Comparison of ENCODE assay signal across 8 cellular contexts in the genomic region with DNA sequence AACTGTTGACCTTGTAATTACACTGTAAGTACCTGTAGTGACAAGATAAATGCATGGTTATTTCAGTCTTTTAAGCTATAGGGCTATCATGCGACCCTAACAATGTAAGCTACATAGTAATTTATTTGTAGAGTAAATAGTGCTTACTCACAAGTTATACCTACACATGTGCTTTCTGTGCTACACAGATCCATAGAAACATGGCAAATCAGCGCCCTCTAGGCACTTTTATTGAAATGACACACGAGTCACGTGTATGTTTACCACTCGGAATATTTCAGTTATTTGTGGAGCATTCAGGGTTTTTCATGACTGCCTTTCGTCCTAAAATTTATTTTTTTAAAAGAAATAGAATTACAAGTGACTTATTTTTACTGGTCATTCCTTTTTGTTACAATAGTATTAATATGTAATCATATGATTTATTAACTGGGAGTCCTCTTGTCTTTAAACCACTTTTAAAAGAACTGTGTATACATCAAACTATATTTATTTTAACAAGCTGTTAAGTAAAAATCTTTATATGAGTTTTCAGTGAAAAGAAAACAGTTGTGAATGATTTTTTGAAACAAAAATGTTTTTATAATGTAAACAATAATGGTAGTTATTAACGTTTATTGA.
DNase-seq lines count a peak whose midpoint lies in the region; ATAC-seq lines count a peak whose summit lies in the region.

No MANE protein-coding gene starts in this region.

- no peak overlapping the region for H3K4me2 ChIP-seq in mesenchymal stem cell (ENCODE audit: low read length, poor library complexity, severe bottlenecking)

- H3K4me1 ChIP-seq in mesenchymal stem cell (ENCODE audit: control insufficient read depth, insufficient read depth, low read depth, low read length) = no peaks in the 10 kb centered on the region

- H3K4ac ChIP-seq in mesenchymal stem cell (ENCODE audit: low read depth in 1 of 2, low read length in 2 of 2) = no peak overlapping the region

- H3K27ac Mint-ChIP-seq in activated naive CD4-positive, alpha-beta T cell treated with anti-CD3 and anti-CD28 coated beads for 36 hours = no peak overlapping the region

- no peak overlapping the region for H2BK5ac ChIP-seq in mesenchymal stem cell (ENCODE audit: low read depth, low read length, poor library complexity, severe bottlenecking)

- no peak overlapping the region for H3K23ac ChIP-seq in mesenchymal stem cell (ENCODE audit: low read length in 2 of 2)

- CTCF ChIA-PET in activated naive CD4-positive, alpha-beta T cell treated with anti-CD3 and anti-CD28 coated beads for 36 hours (lab: Charles Lee) = no interaction called here

- H3K14ac ChIP-seq in mesenchymal stem cell (ENCODE audit: low read length in 2 of 2) = no peak overlapping the region

- peak; percentile 86 for ATAC-seq in HG02973 (IDR thresholded peaks at IDR 0.05; ENCODE audit: unreplicated experiment)

- H3K4me1 Mint-ChIP-seq in activated naive CD4-positive, alpha-beta T cell treated with anti-CD3 and anti-CD28 coated beads for 36 hours (ENCODE audit: low read depth) = no peaks in the 10 kb centered on the region

- H3K4me3 ChIP-seq in mesenchymal stem cell (ENCODE audit: insufficient read depth in 1 of 2, low read depth in 1 of 2, low read length in 2 of 2) = no peak overlapping the region

- no peak overlapping the region for H2BK15ac ChIP-seq in mesenchymal stem cell (ENCODE audit: low read depth, poor library complexity, severe bottlenecking)

- intact Hi-C loops in activated naive CD4-positive, alpha-beta T cell treated with anti-CD3 and anti-CD28 coated beads for 36 hours (cut with micrococcal nuclease) = loop anchor here (1.0 kb wide), 1 partner anchor 1419 kb away; no protein-coding TSS in a partner anchor

- DNase-seq in activated naive CD4-positive, alpha-beta T cell treated with anti-CD3 and anti-CD28 coated beads for 36 hours = peak; percentile 42
- DNase-seq in activated naive CD4-positive, alpha-beta T cell (lab: John Stamatoyannopoulos, UW) = no peak
- DNase-seq in NCI-H69 (lab: John Stamatoyannopoulos, UW) (peak; percentile 97), cerebellar cortex (ENCODE audit: low spot score) (peak; percentile 75), mesenchymal stem cell (peak; percentile 58), dedifferentiated amniotic fluid mesenchymal stem cell (ENCODE audit: extremely low spot score) (no peak)
- no peak for DNase-seq in stimulated activated CD4-positive, alpha-beta T cell treated with anti-CD3 and anti-CD28 coated beads, Interleukin-4, amount 100 ng/mL, for 1 hour

- no peak overlapping the region for H3K27ac ChIP-seq in mesenchymal stem cell (ENCODE audit: low read length, poor library complexity, severe bottlenecking)

- peaks cover 5% of the 10 kb centered on the region for H3K9me3 Mint-ChIP-seq in activated naive CD4-positive, alpha-beta T cell treated with anti-CD3 and anti-CD28 coated beads for 36 hours

- H3K36me3 ChIP-seq in mesenchymal stem cell (ENCODE audit: control insufficient read depth in 1 of 2, insufficient read depth in 2 of 2, low read depth in 1 of 2, low read length in 2 of 2) = no peaks in the 10 kb centered on the region

- whole genome bisulfite sequencing in mesenchymal stem cell = 26% methylated on average over 3 of the region's 7 CpGs

- no peaks in the 10 kb centered on the region for H3K27me3 ChIP-seq in mesenchymal stem cell (ENCODE audit: control insufficient read depth in 1 of 2, insufficient read depth in 1 of 2, low read length in 2 of 2)

- H3K4me3 Mint-ChIP-seq in activated naive CD4-positive, alpha-beta T cell treated with anti-CD3 and anti-CD28 coated beads for 36 hours = no peak overlapping the region

- no peak overlapping the region for H4K8ac ChIP-seq in mesenchymal stem cell (ENCODE audit: low read length)

- no peak overlapping the region for H4K91ac ChIP-seq in mesenchymal stem cell (ENCODE audit: low read length)

- H3K18ac ChIP-seq in mesenchymal stem cell (ENCODE audit: low read depth in 1 of 2, low read length in 2 of 2) = no peak overlapping the region

- H2AFZ ChIP-seq in mesenchymal stem cell (ENCODE audit: low read depth, low read length) = no peak overlapping the region

- no peaks in the 10 kb centered on the region for H3K79me1 ChIP-seq in mesenchymal stem cell (replicated peaks; ENCODE audit: low read length, poor library complexity, severe bottlenecking)

- no peak overlapping the region for H3K9ac ChIP-seq in mesenchymal stem cell (ENCODE audit: low read length)

- no peak overlapping the region for H2BK120ac ChIP-seq in mesenchymal stem cell (ENCODE audit: low read depth, low read length)

- H2AK5ac ChIP-seq in mesenchymal stem cell (ENCODE audit: low read length, severe bottlenecking) = no peak overlapping the region

- no peaks in the 10 kb centered on the region for H3K9me3 ChIP-seq in mesenchymal stem cell (ENCODE audit: control insufficient read depth, low read length)

- no peak overlapping the region for H2BK12ac ChIP-seq in mesenchymal stem cell (ENCODE audit: low read length in 2 of 2)

- H3K36me3 Mint-ChIP-seq in activated naive CD4-positive, alpha-beta T cell treated with anti-CD3 and anti-CD28 coated beads for 36 hours (ENCODE audit: low read depth) = no peaks in the 10 kb centered on the region

- H3K27me3 Mint-ChIP-seq in activated naive CD4-positive, alpha-beta T cell treated with anti-CD3 and anti-CD28 coated beads for 36 hours (ENCODE audit: low read depth) = no peaks in the 10 kb centered on the region

Comparison
In these comparisons a context has a peak if more than half of its experiments do, and no peak if none do; other contexts are left out.
1. DNase-seq: peak in activated naive CD4-positive, alpha-beta T cell treated with anti-CD3 and anti-CD28 coated beads for 36 hours (single experiment), NCI-H69 (single experiment), cerebellar cortex (single experiment) and mesenchymal stem cell (single experiment); none in activated naive CD4-positive, alpha-beta T cell (0 of 4), dedifferentiated amniotic fluid mesenchymal stem cell (single experiment) and stimulated activated CD4-positive, alpha-beta T cell treated with anti-CD3 and anti-CD28 coated beads, Interleukin-4, amount 100 ng/mL, for 1 hour (single experiment).